Comparison of ENCODE assay signal across 1 cellular context in the genomic region with DNA sequence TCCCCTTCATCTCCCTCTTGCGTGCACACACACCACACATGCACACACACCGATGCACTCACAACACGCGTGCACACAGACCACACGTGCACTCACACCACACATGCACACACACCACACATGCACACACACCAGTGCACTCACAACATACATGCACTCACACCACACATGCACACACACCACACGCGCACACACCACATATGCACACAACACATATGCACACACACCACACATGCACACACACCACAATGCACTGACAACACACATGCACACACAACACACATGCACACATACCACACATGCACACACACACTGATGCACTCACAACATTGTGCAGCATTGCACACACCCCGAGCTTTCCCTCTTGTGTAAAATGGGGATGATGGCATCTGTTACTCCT.
A peak's percentile ranks its signal among the peaks of the same experiment; 100 is the strongest.
TF ChIP-seq lines count a peak whose summit lies in the region.

No MANE protein-coding gene starts in this region.

TF ChIP-seq in HepG2, 621 proteins besides CTCF, POLR2A, EP300 and RAD21 (continued from another document):
- TF ChIP-seq, protein P1, sequence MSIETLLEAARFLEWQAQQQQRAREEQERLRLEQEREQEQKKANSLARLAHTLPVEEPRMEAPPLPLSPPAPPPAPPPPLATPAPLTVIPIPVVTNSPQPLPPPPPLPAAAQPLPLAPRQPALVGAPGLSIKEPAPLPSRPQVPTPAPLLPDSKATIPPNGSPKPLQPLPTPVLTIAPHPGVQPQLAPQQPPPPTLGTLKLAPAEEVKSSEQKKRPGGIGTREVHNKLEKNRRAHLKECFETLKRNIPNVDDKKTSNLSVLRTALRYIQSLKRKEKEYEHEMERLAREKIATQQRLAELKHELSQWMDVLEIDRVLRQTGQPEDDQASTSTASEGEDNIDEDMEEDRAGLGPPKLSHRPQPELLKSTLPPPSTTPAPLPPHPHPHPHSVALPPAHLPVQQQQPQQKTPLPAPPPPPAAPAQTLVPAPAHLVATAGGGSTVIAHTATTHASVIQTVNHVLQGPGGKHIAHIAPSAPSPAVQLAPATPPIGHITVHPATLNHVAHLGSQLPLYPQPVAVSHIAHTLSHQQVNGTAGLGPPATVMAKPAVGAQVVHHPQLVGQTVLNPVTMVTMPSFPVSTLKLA (IDR thresholded peaks at IDR 0.05): peak; percentile 80
- TF ChIP-seq ZNF558 (CRISPR knock-in tag; IDR thresholded peaks at IDR 0.05; ENCODE audit: borderline replicate concordance) (no peak), POGK (CRISPR knock-in tag; conservative IDR thresholded peaks at IDR 0.05) (no peak), HNRNPLL (IDR thresholded peaks at IDR 0.05; ENCODE audit: low read depth, low read length, poor library complexity, severe bottlenecking) (peak; percentile 18), ZNF180 (CRISPR knock-in tag; IDR thresholded peaks at IDR 0.05; ENCODE audit: borderline replicate concordance, low read depth) (no peak)
